1 cellular context compared by ENCODE assay signal in the genomic region with DNA sequence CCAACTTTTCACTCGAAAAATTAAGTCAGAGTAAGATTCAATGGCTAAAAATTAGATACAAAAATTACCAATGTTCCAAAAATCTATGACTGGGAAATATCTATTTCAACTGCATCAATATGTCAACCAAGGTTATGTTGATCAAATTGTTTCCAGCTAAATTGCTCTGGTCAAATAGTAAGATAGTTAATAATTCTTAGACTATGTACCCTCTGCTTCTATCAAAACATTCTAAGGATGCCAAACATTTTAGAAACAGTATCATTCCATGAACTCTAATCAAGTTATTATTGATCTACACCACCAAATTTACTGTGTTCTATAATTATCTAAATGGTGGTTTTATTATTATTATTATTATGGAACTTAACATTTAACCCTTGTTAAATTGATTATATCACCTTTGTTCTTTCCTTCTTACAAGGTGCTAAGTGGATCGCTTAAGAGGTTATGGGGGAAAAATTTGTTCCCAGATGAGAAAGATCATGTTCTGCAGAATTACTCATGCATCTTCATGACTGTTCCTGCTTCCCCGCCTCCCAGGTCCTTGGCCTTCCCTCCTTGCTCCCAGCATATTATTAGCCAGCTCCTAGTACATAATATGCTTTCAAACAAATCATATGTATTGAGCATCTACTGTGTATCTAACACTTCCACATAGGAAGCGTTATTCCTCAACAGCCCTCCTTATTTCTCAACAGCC.
TF ChIP-seq lines count a peak whose summit lies in the region.

No MANE protein-coding gene starts in this region.

TF ChIP-seq in SK-N-SH treated with all-trans-retinoic acid at 6 μM for 48 hours, 23 proteins besides CTCF, POLR2A, EP300 and RAD21 (continued from another document):
- TF ChIP-seq, protein P1, sequence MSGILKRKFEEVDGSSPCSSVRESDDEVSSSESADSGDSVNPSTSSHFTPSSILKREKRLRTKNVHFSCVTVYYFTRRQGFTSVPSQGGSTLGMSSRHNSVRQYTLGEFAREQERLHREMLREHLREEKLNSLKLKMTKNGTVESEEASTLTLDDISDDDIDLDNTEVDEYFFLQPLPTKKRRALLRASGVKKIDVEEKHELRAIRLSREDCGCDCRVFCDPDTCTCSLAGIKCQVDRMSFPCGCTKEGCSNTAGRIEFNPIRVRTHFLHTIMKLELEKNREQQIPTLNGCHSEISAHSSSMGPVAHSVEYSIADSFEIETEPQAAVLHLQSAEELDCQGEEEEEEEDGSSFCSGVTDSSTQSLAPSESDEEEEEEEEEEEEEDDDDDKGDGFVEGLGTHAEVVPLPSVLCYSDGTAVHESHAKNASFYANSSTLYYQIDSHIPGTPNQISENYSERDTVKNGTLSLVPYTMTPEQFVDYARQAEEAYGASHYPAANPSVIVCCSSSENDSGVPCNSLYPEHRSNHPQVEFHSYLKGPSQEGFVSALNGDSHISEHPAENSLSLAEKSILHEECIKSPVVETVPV (CRISPR knock-in tag; IDR thresholded peaks at IDR 0.05), result no peak
- no peak for TF ChIP-seq ZNF565 (CRISPR knock-in tag; conservative IDR thresholded peaks at IDR 0.05; ENCODE audit: low read depth)
- no peak for TF ChIP-seq PPARA (CRISPR knock-in tag; IDR thresholded peaks at IDR 0.05; ENCODE audit: borderline replicate concordance)
- no peak for TF ChIP-seq TCF4 (CRISPR knock-in tag; IDR thresholded peaks at IDR 0.05; ENCODE audit: borderline replicate concordance)
- no peak for TF ChIP-seq BACH2 (CRISPR knock-in tag; IDR thresholded peaks at IDR 0.05; ENCODE audit: borderline replicate concordance)
- no peak for TF ChIP-seq ZFP30 (CRISPR knock-in tag; IDR thresholded peaks at IDR 0.05)
- no peak for TF ChIP-seq ISL1 (CRISPR knock-in tag; IDR thresholded peaks at IDR 0.05)
TF ChIP-seq in SK-N-SH treated with all-trans-retinoic acid at 6 μM for 48 hours: peak in this region for 0.
